ENCODE assay signal across 23 cellular contexts in the genomic region with DNA sequence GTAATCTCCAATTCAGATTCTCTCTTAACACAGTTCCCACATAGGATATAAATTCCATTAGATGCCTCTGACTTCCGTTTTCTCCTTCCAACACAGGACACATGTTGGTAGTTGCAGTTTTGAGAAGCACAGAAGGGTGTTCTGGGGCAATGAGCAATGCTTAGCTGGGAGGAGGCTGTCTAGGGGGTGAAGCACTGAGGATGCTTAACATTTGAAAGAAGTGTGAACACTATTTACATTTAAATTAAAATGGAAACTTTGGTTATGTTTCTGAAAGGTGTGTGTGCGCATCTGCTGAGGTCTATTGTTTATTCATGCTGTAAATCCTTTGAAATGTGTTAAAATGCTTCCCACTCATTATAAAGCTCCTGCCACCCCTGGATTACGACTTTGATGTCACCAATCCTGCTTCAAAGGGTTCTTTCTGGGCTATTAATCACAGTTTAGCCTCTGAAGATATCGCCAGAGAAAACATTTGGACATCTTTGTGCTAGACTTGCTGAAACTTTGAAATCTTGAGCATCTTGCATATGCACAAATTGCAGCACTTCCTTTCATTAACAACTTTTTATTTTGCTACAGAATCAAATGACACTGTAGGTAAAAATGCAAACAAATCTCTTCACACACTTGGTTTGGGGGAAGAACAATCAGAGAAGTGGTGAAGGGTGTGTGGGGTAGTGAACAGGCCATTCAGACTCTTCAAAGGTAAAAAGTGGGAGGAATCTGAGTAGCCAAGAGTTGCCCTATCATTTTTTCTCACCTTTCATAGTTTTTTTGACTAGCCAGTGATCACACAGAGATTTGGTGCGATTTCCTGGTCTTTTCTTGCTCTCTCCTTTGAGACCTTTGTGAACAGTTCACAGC.
A peak's percentile ranks its signal among the peaks of the same experiment; 100 is the strongest.
DNase-seq lines count a peak whose midpoint lies in the region; ATAC-seq and TF ChIP-seq lines count a peak whose summit lies in the region.
"Had no signal": no experiment of that assay in that cellular context is flagged by ENCODE, and none has a peak within 500 bp of the region (broad histone marks: within the 10 kb centered on the region; RNA-seq: fewer than 3 reads in every experiment).

No MANE protein-coding gene starts in this region.

- H3K9me3 Mint-ChIP-seq in central memory CD8-positive, alpha-beta T cell = no peaks in the 10 kb centered on the region
- no peaks in the 10 kb centered on the region for H3K9me3 Mint-ChIP-seq in immature natural killer cell
- H3K9me3 Mint-ChIP-seq in activated T-cell treated with anti-CD3 and anti-CD28 coated beads, Interleukin-2, amount 50 U/mL, for 24 hours = no peaks in the 10 kb centered on the region
- H3K9me3 Mint-ChIP-seq: activated CD8-positive, alpha-beta T cell treated with anti-CD3 and anti-CD28 coated beads for 36 hours had no signal

- no peaks in the 10 kb centered on the region for H3K27me3 Mint-ChIP-seq in central memory CD8-positive, alpha-beta T cell
- H3K27me3 Mint-ChIP-seq in immature natural killer cell (ENCODE audit: low read depth in 3 of 3) = peaks cover 3 to 5% (median 4%) of the 10 kb centered on the region in 3 donors
- peaks cover 13% of the 10 kb centered on the region for H3K27me3 Mint-ChIP-seq in activated T-cell treated with anti-CD3 and anti-CD28 coated beads, Interleukin-2, amount 50 U/mL, for 24 hours

- in situ Hi-C loops in HAP-1 (cut with MboI; ENCODE audit: low sequenced_read_pairs) = no loop called here

- H3K36me3 ChIP-seq in BLaER1 (no peaks in the 10 kb centered on the region), HAP-1 (replicated peaks) (no peaks in the 10 kb centered on the region), left lung (no peaks in the 10 kb centered on the region), esophagus squamous epithelium (no peaks in the 10 kb centered on the region)
- H3K36me3 ChIP-seq: lower lobe of right lung, ovary had no signal

- H3K27me3 ChIP-seq in BLaER1 (no peaks in the 10 kb centered on the region), HAP-1 (ENCODE audit: low read depth) (peaks cover 24% of the 10 kb centered on the region), left lung (no peaks in the 10 kb centered on the region), esophagus squamous epithelium (peaks cover 0 to under 1% (median 0%) of the 10 kb centered on the region in 4 donors)
- H3K27me3 ChIP-seq: ovary had no signal

- H3K4me1 ChIP-seq in BLaER1 = peaks cover 13% of the 10 kb centered on the region
- peaks cover 15% of the 10 kb centered on the region for H3K4me1 ChIP-seq in HAP-1
- no peaks in the 10 kb centered on the region for H3K4me1 ChIP-seq in left lung
- H3K4me1 ChIP-seq in esophagus squamous epithelium = no peaks in the 10 kb centered on the region
- H3K4me1 ChIP-seq: A549, lower lobe of right lung had no signal

- H3K4me2 ChIP-seq in BLaER1 = peak overlapping the region; percentile 59; the same call in 1 of the 2 replicates
- H3K4me2 ChIP-seq: A549, SK-N-SH had no signal

- no peaks in the 10 kb centered on the region for H4K20me1 ChIP-seq in BLaER1

- H3K27ac ChIP-seq in BLaER1 = no peak overlapping the region
- H3K27ac ChIP-seq in left lung = no peak overlapping the region
- H3K27ac ChIP-seq in esophagus squamous epithelium = no peak overlapping the region
- H3K27ac ChIP-seq: A549, GM23248, lower lobe of right lung, ovary had no signal

- WGBS in esophagus squamous epithelium, 2 donors = 40 to 46% methylated on average over 5 of the region's 5 CpGs

- H3K27ac Mint-ChIP-seq in central memory CD8-positive, alpha-beta T cell (ENCODE audit: low read depth) = peak overlapping the region; percentile 87
- H3K27ac Mint-ChIP-seq in immature natural killer cell = peak overlapping the region in 3 of 6 donors; percentile 62 to 73 (median 70)
- no peak overlapping the region for H3K27ac Mint-ChIP-seq in activated T-cell treated with anti-CD3 and anti-CD28 coated beads, Interleukin-2, amount 50 U/mL, for 24 hours
- H3K27ac Mint-ChIP-seq: activated CD8-positive, alpha-beta T cell treated with anti-CD3 and anti-CD28 coated beads for 36 hours had no signal

- no peak for TF ChIP-seq CTCF in left lung (IDR thresholded peaks at IDR 0.05)
- no peak for TF ChIP-seq CTCF in esophagus squamous epithelium (IDR thresholded peaks at IDR 0.05)

- peak overlapping the region; percentile 71 for H3K4me3 Mint-ChIP-seq in central memory CD8-positive, alpha-beta T cell
- H3K4me3 Mint-ChIP-seq in immature natural killer cell = peak overlapping the region; percentile 3 to 90 (median 48)
- no peak overlapping the region for H3K4me3 Mint-ChIP-seq in activated T-cell treated with anti-CD3 and anti-CD28 coated beads, Interleukin-2, amount 50 U/mL, for 24 hours
- H3K4me3 Mint-ChIP-seq: activated CD8-positive, alpha-beta T cell treated with anti-CD3 and anti-CD28 coated beads for 36 hours had no signal

- no peak overlapping the region for H3K9ac ChIP-seq in BLaER1
- H3K9ac ChIP-seq: GM23248, SK-N-SH had no signal

- peaks cover 4% of the 10 kb centered on the region for H3K36me3 Mint-ChIP-seq in central memory CD8-positive, alpha-beta T cell (ENCODE audit: insufficient read depth)
- no peaks in the 10 kb centered on the region for H3K36me3 Mint-ChIP-seq in immature natural killer cell
- no peaks in the 10 kb centered on the region for H3K36me3 Mint-ChIP-seq in activated T-cell treated with anti-CD3 and anti-CD28 coated beads, Interleukin-2, amount 50 U/mL, for 24 hours (ENCODE audit: low read depth)

- TF ChIP-seq POLR2A in esophagus squamous epithelium (IDR thresholded peaks at IDR 0.05) = no peak

- DNase-seq in HAP-1 (ENCODE audit: low spot score in 2 of 2) (peak; percentile 54 to 77), immature natural killer cell (peak; percentile 0 to 15 (median 12)), left lung (no peak), SHP77 (lab: John Stamatoyannopoulos, UW) (no peak), esophagus squamous epithelium (lab: John Stamatoyannopoulos, UW) (no peak)
- no peak for DNase-seq in central memory CD8-positive, alpha-beta T cell (ENCODE audit: low spot score in 2 of 2)
- no peak for DNase-seq in activated T-cell treated with anti-CD3 and anti-CD28 coated beads, Interleukin-2, amount 50 U/mL, for 24 hours
- DNase-seq: activated naive CD4-positive, alpha-beta T cell; anterior cingulate cortex; caudate nucleus; DMS 273 treated with DMSO at 0.1 percent for 48 hours; GM23248; lower lobe of right lung; NCI-H1417; NCI-H524; ovary; right cardiac atrium; SK-N-SH; substantia nigra had no signal

- H3K9me3 ChIP-seq in BLaER1 (0 out of 2 replicates have a peak, but pooled peaks cover 3% of the 10 kb centered on the region), HAP-1 (no peaks in the 10 kb centered on the region), left lung (no peaks in the 10 kb centered on the region), esophagus squamous epithelium (no peaks in the 10 kb centered on the region)
- H3K9me3 ChIP-seq: A549, lower lobe of right lung, ovary, SK-N-SH had no signal

- no peak overlapping the region for H3K4me3 ChIP-seq in BLaER1
- no peak overlapping the region for H3K4me3 ChIP-seq in HAP-1
- H3K4me3 ChIP-seq in left lung = no peak overlapping the region
- H3K4me3 ChIP-seq in esophagus squamous epithelium = no peak overlapping the region
- H3K4me3 ChIP-seq: A549, GM23248, lower lobe of right lung, ovary had no signal

- H3K4me1 Mint-ChIP-seq in central memory CD8-positive, alpha-beta T cell = peaks cover 51% of the 10 kb centered on the region
- H3K4me1 Mint-ChIP-seq in immature natural killer cell = peaks cover 34 to 42% of the 10 kb centered on the region in 2 donors
- peaks cover 21% of the 10 kb centered on the region for H3K4me1 Mint-ChIP-seq in activated T-cell treated with anti-CD3 and anti-CD28 coated beads, Interleukin-2, amount 50 U/mL, for 24 hours (ENCODE audit: low read depth)

- peak; percentile 72 for ATAC-seq in central memory CD8-positive, alpha-beta T cell (replicated peaks; ENCODE audit: extremely low read depth, poor library complexity, severe bottlenecking)
- no peak for ATAC-seq in left lung
- ATAC-seq: A549; activated CD4-positive, CD25-positive, alpha-beta regulatory T cell treated with anti-CD3 and anti-CD28 coated beads, Interleukin-2, amount 50 U/mL, for 24 hours; activated CD8-positive, alpha-beta T cell treated with anti-CD3 and anti-CD28 coated beads for 36 hours; lower lobe of right lung; right cardiac atrium had no signal

- intact Hi-C loops in left lung (cut with DNase I) (no loop called here), esophagus squamous epithelium (cut with DNase I) (no loop called here)

Comparison
In these comparisons a context has a peak if more than half of its experiments do, and no peak if none do; other contexts are left out.
1. DNase-seq: peak in HAP-1 (2 of 2) and immature natural killer cell (3 of 3); none in central memory CD8-positive, alpha-beta T cell (0 of 2), left lung (0 of 2), SHP77 (0 of 2), activated T-cell treated with anti-CD3 and anti-CD28 coated beads, Interleukin-2, amount 50 U/mL, for 24 hours (single experiment) and esophagus squamous epithelium (single experiment).